Comparison of ENCODE assay signal across 16 cellular contexts in genomic region chr6:179340-179950, GRCh38.
A peak's percentile ranks its signal among the peaks of the same experiment; 100 is the strongest.
DNase-seq lines count a peak whose midpoint lies in the region; ATAC-seq, FAIRE-seq and TF ChIP-seq lines count a peak whose summit lies in the region.
"Had no signal": no experiment of that assay in that cellular context is flagged by ENCODE, and none has a peak within 500 bp of the region (broad histone marks: within the 10 kb centered on the region; RNA-seq: fewer than 3 reads in every experiment).

No MANE protein-coding gene starts in this region.

- no TSS peak for BruUV-seq in HepG2 (replicated peaks; lab: Mats Ljungman, UMichigan)

- FAIRE-seq in HepG2 (lab: Jason Lieb, UNC), result no peak

- H3K27ac ChIP-seq in HepG2 (ENCODE audit: extremely low read length, insufficient read depth, low read length) (no peak overlapping the region), right lobe of liver (no peak overlapping the region), neuronal stem cell (replicated peaks; ENCODE audit: low read length) (no peak overlapping the region), upper lobe of right lung (no peak overlapping the region)
- H3K27ac ChIP-seq: HL-60 had no signal

- TF ChIP-seq RAD21 in HepG2 (CRISPR knock-in tag; IDR thresholded peaks at IDR 0.05), result no peak

- no peak overlapping the region for H2BK120ac ChIP-seq in neuronal stem cell (ENCODE audit: low read depth, low read length)

- H2BK5ac ChIP-seq in neuronal stem cell (ENCODE audit: low read length), result no peak overlapping the region

- no peaks in the 10 kb centered on the region for H4K20me1 ChIP-seq in HepG2 (ENCODE audit: insufficient read depth, low read length)
- H4K20me1 ChIP-seq: BLaER1 treated with 17β-estradiol and CSF1 and Interleukin-3, amounts not matched to agents 10 nM and 100 nM had no signal

- H3K36me3 ChIP-seq in HepG2 (replicated peaks in 1 of 2; ENCODE audit: control insufficient read depth in 1 of 2, insufficient read depth in 2 of 2, low read length in 2 of 2) (no peaks in the 10 kb centered on the region), right lobe of liver (no peaks in the 10 kb centered on the region), neuronal stem cell (replicated peaks in 1 of 2; ENCODE audit: control insufficient read depth in 2 of 2, insufficient read depth in 2 of 2, low read length in 2 of 2) (no peaks in the 10 kb centered on the region), upper lobe of right lung (no peaks in the 10 kb centered on the region)

- TF ChIP-seq EP300 in HepG2 (IDR thresholded peaks at IDR 0.05; ENCODE audit: low read depth in 2 of 2, low read length in 2 of 2) (no peak), HepG2 (CRISPR knock-in tag; IDR thresholded peaks at IDR 0.05; ENCODE audit: borderline replicate concordance) (no peak)

- DNase-seq in HepG2 (ENCODE audit: low spot score) (no peak), right lobe of liver (no peak), neuronal stem cell (ENCODE audit: low spot score) (no peak), upper lobe of right lung (no peak), NCI-H446 treated with DMSO at 0.1 percent for 48 hours (lab: John Stamatoyannopoulos, UW) (no peak)
- no peak for DNase-seq in stimulated activated CD4-positive, alpha-beta T cell treated with anti-CD3 and anti-CD28 coated beads, Interleukin-4, amount 100 ng/mL, for 4 hours
- DNase-seq: 8988T, Calu3, DMS79 treated with DMSO at 0.1 percent for 48 hours, GF-D8, GOT3, H9, IMR-90 had no signal

- H3K79me2 ChIP-seq in HepG2 (ENCODE audit: insufficient read depth, low read length), result no peaks in the 10 kb centered on the region

- H3K4me1 ChIP-seq in HepG2 (ENCODE audit: insufficient read depth, low read length), result no peaks in the 10 kb centered on the region
- H3K4me1 ChIP-seq in right lobe of liver, result no peaks in the 10 kb centered on the region
- no peaks in the 10 kb centered on the region for H3K4me1 ChIP-seq in neuronal stem cell (ENCODE audit: control insufficient read depth in 2 of 2, insufficient read depth in 1 of 2, low read depth in 1 of 2, low read length in 2 of 2)
- no peaks in the 10 kb centered on the region for H3K4me1 ChIP-seq in upper lobe of right lung

- 77% methylated on average over 11 of the region's 29 CpGs for WGBS in HepG2 (ENCODE audit: low lambda C conversion rate)
- 100% methylated on average over 1 of the region's 29 CpGs for WGBS in right lobe of liver (ENCODE audit: insufficient coverage, low coverage, low lambda C conversion rate, missing lambda C conversion rate)
- no CpG with 5 or more reads among the region's 29 CpGs for WGBS in neuronal stem cell (ENCODE audit: extremely low coverage in 2 of 2, insufficient read length in 2 of 2, insufficient replicate concordance in 1 of 2), 2 donors

- intact Hi-C loops in HepG2 (cut with micrococcal nuclease; ENCODE audit: unreplicated experiment) (no loop called here), right lobe of liver (cut with DNase I) (no loop called here), upper lobe of right lung (cut with DNase I) (no loop called here)

- H4K91ac ChIP-seq in neuronal stem cell (ENCODE audit: low read depth, low read length, poor library complexity), result no peak overlapping the region

- peaks cover 2 to 20% of the 10 kb centered on the region in 2 experiments; a peak in 3 of 5 replicates for H3K27me3 ChIP-seq in HepG2 (ENCODE audit: control insufficient read depth in 1 of 2, insufficient read depth in 2 of 2, low read length in 2 of 2)
- no peaks in the 10 kb centered on the region for H3K27me3 ChIP-seq in right lobe of liver
- peaks cover 0 to 3% (median 0%) of the 10 kb centered on the region in 3 experiments for H3K27me3 ChIP-seq in neuronal stem cell (ENCODE audit: control insufficient read depth in 3 of 3, insufficient read depth in 3 of 3, low read depth in 1 of 3, low read length in 3 of 3)
- H3K27me3 ChIP-seq in upper lobe of right lung, result no peaks in the 10 kb centered on the region
- H3K27me3 ChIP-seq: BLaER1 treated with 17β-estradiol and CSF1 and Interleukin-3, amounts not matched to agents 10 nM and 100 nM had no signal

- ATAC-seq in HepG2 (no peak), right lobe of liver (no peak), upper lobe of right lung (peak; percentile 30), HG02973 (IDR thresholded peaks at IDR 0.05; ENCODE audit: unreplicated experiment) (no peak)

- H3K9me3 ChIP-seq in HepG2 (ENCODE audit: low read length) (no peaks in the 10 kb centered on the region), right lobe of liver (no peaks in the 10 kb centered on the region), neuronal stem cell (replicated peaks in 1 of 2; ENCODE audit: control insufficient read depth in 2 of 2, insufficient read depth in 1 of 2, low read depth in 1 of 2, low read length in 2 of 2) (peaks cover 0 to 6% of the 10 kb centered on the region in 2 donors), upper lobe of right lung (no peaks in the 10 kb centered on the region)

- H2BK12ac ChIP-seq in neuronal stem cell (ENCODE audit: low read length), result no peak overlapping the region

- no peak overlapping the region for H4K8ac ChIP-seq in neuronal stem cell (ENCODE audit: low read depth, low read length)

- in situ Hi-C loops in HepG2 (cut with HindIII; ENCODE audit: extremely low pct_ligation_motif_present, low pct_unique_long_range_greater_than_20kb), result no loop called here

- H3K14ac ChIP-seq in neuronal stem cell (ENCODE audit: low read length), result no peak overlapping the region

- no peak overlapping the region for H3K4me2 ChIP-seq in HepG2 (ENCODE audit: low read depth, low read length)
- H3K4me2 ChIP-seq in neuronal stem cell (ENCODE audit: insufficient read depth, low read length, poor library complexity, severe bottlenecking), result no peak overlapping the region

- H2AK5ac ChIP-seq in neuronal stem cell (ENCODE audit: low read depth, low read length), result no peak overlapping the region

- no peak overlapping the region for H3K18ac ChIP-seq in neuronal stem cell (ENCODE audit: low read length)

- TF ChIP-seq POLR2A in HepG2 (IDR thresholded peaks at IDR 0.05; ENCODE audit: insufficient read depth in 1 of 2, low read depth in 2 of 2, low read length in 2 of 2) (no peak), right lobe of liver (IDR thresholded peaks at IDR 0.05) (no peak)

- no peak overlapping the region for H2BK15ac ChIP-seq in neuronal stem cell (ENCODE audit: low read length)

- CTCF ChIA-PET in HepG2 (lab: Yijun Ruan, JAX; ENCODE audit: low intra/inter-chr PET ratio, low total read pairs), result no interaction called here

- H3K4ac ChIP-seq in neuronal stem cell (ENCODE audit: low read length), result no peak overlapping the region

- H2AFZ ChIP-seq in HepG2 (ENCODE audit: low read length) (no peak overlapping the region), neuronal stem cell (ENCODE audit: low read length) (no peak overlapping the region)

- H3K9ac ChIP-seq in HepG2 (ENCODE audit: insufficient read depth, low read depth, low read length) (no peak overlapping the region), neuronal stem cell (ENCODE audit: low read depth, low read length, poor library complexity) (peak overlapping the region; percentile 44)

- no peak overlapping the region for H3K23ac ChIP-seq in neuronal stem cell (ENCODE audit: low read depth, low read length, poor library complexity)

- POLR2A ChIA-PET in HepG2 (lab: Yijun Ruan, JAX), result no interaction called here

- H3K79me1 ChIP-seq in neuronal stem cell (ENCODE audit: low read depth, low read length), result peaks cover 3% of the 10 kb centered on the region

- TF ChIP-seq CTCF in HepG2 (CRISPR knock-in tag; IDR thresholded peaks at IDR 0.05) (no peak), right lobe of liver (IDR thresholded peaks at IDR 0.05) (no peak), upper lobe of right lung (IDR thresholded peaks at IDR 0.05) (no peak)

- H3K4me3 ChIP-seq in HepG2 (replicated peaks in 1 of 3; ENCODE audit: insufficient read depth in 1 of 3, low read depth in 2 of 3, low read length in 3 of 3), result no peak overlapping the region
- H3K4me3 ChIP-seq in right lobe of liver, result no peak overlapping the region
- no peak overlapping the region for H3K4me3 ChIP-seq in neuronal stem cell (ENCODE audit: low read length in 2 of 2)
- no peak overlapping the region for H3K4me3 ChIP-seq in upper lobe of right lung

TF ChIP-seq in HepG2, 621 proteins besides CTCF, POLR2A, EP300 and RAD21 (continues in another document):
- peak; percentile 26; the same call in 1 of the 2 replicates for TF ChIP-seq ZNF687 (CRISPR knock-in tag; IDR thresholded peaks at IDR 0.05)
